In genomic region chr2:20424300-20425290, GRCh38 we compare ENCODE assay signal across 8 cellular contexts. TPM values are rescaled to one million over a fixed set of nuclear protein-coding genes. Genes with fewer than 3 reads are reported as not detected.
DNase-seq lines count a peak whose midpoint lies in the region; ATAC-seq, FAIRE-seq and TF ChIP-seq lines count a peak whose summit lies in the region.

No MANE protein-coding gene starts in this region.

- FAIRE-seq in keratinocyte (lab: Jason Lieb, UNC), result no peak

- no peaks in the 10 kb centered on the region for H3K9me3 ChIP-seq in keratinocyte (ENCODE audit: control insufficient read depth, low read depth, low read length)
- no peaks in the 10 kb centered on the region for H3K9me3 ChIP-seq in stomach smooth muscle (ENCODE audit: control insufficient read depth in 2 of 2, low read length in 2 of 2)

- TF ChIP-seq CTCF in GM12875 (IDR thresholded peaks at IDR 0.05; ENCODE audit: borderline replicate concordance, insufficient read depth, low read depth, low read length) (no peak), keratinocyte (optimal IDR thresholded peaks at IDR 0.05 in 1 of 3, IDR thresholded peaks at IDR 0.05 in 1 of 3, conservative IDR thresholded peaks at IDR 0.05 in 1 of 3; ENCODE audit: extremely low read depth in 1 of 3, insufficient read depth in 2 of 3, low read length in 3 of 3) (no peak)

- H3K4me2 ChIP-seq in keratinocyte (ENCODE audit: control insufficient read depth, extremely low read depth, insufficient read depth, low read depth, low read length), result peak overlapping the region; percentile 8

- no peaks in the 10 kb centered on the region for H3K9me1 ChIP-seq in keratinocyte (ENCODE audit: control insufficient read depth, extremely low read depth, insufficient read depth, low read length)

- no peaks in the 10 kb centered on the region for H4K20me1 ChIP-seq in keratinocyte (ENCODE audit: control insufficient read depth, extremely low read depth, insufficient read depth, low read length)

- no peaks in the 10 kb centered on the region for H3K27me3 Mint-ChIP-seq in activated naive CD8-positive, alpha-beta T cell treated with anti-CD3 and anti-CD28 coated beads for 36 hours

- peak overlapping the region; percentile 50 for H3K27ac Mint-ChIP-seq in activated naive CD8-positive, alpha-beta T cell treated with anti-CD3 and anti-CD28 coated beads for 36 hours

- H3K36me3 Mint-ChIP-seq in activated naive CD8-positive, alpha-beta T cell treated with anti-CD3 and anti-CD28 coated beads for 36 hours, result no peaks in the 10 kb centered on the region

- no peaks in the 10 kb centered on the region for H3K36me3 ChIP-seq in keratinocyte (ENCODE audit: control insufficient read depth in 2 of 2, extremely low read depth in 1 of 2, insufficient read depth in 2 of 2, low read length in 2 of 2)
- no peaks in the 10 kb centered on the region for H3K36me3 ChIP-seq in stomach smooth muscle (ENCODE audit: control insufficient read depth in 2 of 2, insufficient read depth in 2 of 2, low read length in 2 of 2)

- peak; percentile 67 for ATAC-seq in GM21737 (IDR thresholded peaks at IDR 0.05; ENCODE audit: unreplicated experiment)

- H2AFZ ChIP-seq in keratinocyte (ENCODE audit: control insufficient read depth, low read length), result no peak overlapping the region

- dilution Hi-C loops in keratinocyte (cut with MboI; ENCODE audit: extremely low pct_ligation_motif_present, low sequenced_read_pairs), result no loop called here

- peaks cover 13% of the 10 kb centered on the region for H3K4me1 Mint-ChIP-seq in activated naive CD8-positive, alpha-beta T cell treated with anti-CD3 and anti-CD28 coated beads for 36 hours

- H3K27me3 ChIP-seq in keratinocyte (ENCODE audit: control insufficient read depth, extremely low read depth, insufficient read depth, low read length) (no peaks in the 10 kb centered on the region), stomach smooth muscle (ENCODE audit: control insufficient read depth in 1 of 2, insufficient read depth in 2 of 2, low read length in 2 of 2) (no peaks in the 10 kb centered on the region)

- H3K27ac ChIP-seq in keratinocyte (ENCODE audit: control insufficient read depth, insufficient read depth, low read length), result no peak overlapping the region
- H3K27ac ChIP-seq in stomach smooth muscle (ENCODE audit: low read length), result peak overlapping the region; percentile 49

- H3K4me3 ChIP-seq in GM12875 (ENCODE audit: low read depth, low read length) (peak overlapping the region; percentile 12), keratinocyte (ENCODE audit: control insufficient read depth in 2 of 3, extremely low read depth in 1 of 3, insufficient read depth in 2 of 3, low read depth in 1 of 3, low read length in 3 of 3) (no peak overlapping the region), stomach smooth muscle (ENCODE audit: low read length in 2 of 2) (no peak overlapping the region)

- no peaks in the 10 kb centered on the region for H3K9me3 Mint-ChIP-seq in activated naive CD8-positive, alpha-beta T cell treated with anti-CD3 and anti-CD28 coated beads for 36 hours

- no peak overlapping the region for H3K9ac ChIP-seq in keratinocyte (ENCODE audit: control insufficient read depth, extremely low read depth, insufficient read depth, low read length)
- H3K9ac ChIP-seq in stomach smooth muscle (ENCODE audit: low read length in 2 of 2), result peak overlapping the region in 1 of 2 donors; percentile 43

- peaks cover 32% of the 10 kb centered on the region for H3K4me1 ChIP-seq in keratinocyte (ENCODE audit: control insufficient read depth, extremely low read depth, insufficient read depth, low read length)
- peaks cover 36% of the 10 kb centered on the region for H3K4me1 ChIP-seq in stomach smooth muscle (ENCODE audit: control insufficient read depth, insufficient read depth, low read length)

- no peaks in the 10 kb centered on the region for H3K79me2 ChIP-seq in keratinocyte (ENCODE audit: control insufficient read depth, insufficient read depth, low read length)

- H3K4me3 Mint-ChIP-seq in activated naive CD8-positive, alpha-beta T cell treated with anti-CD3 and anti-CD28 coated beads for 36 hours, result no peak overlapping the region

- peak; percentile 69 for DNase-seq in KG1 (lab: John Stamatoyannopoulos, UW)
- peak; percentile 10 for DNase-seq in activated naive CD8-positive, alpha-beta T cell treated with anti-CD3 and anti-CD28 coated beads for 36 hours
- DNase-seq in keratinocyte (ENCODE audit: low read depth, low spot score), result no peak
- DNase-seq in activated gamma-delta T cell (lab: John Stamatoyannopoulos, UW), result no peak
- no peak for DNase-seq in DMS53 (lab: John Stamatoyannopoulos, UW)

RNA-seq across cellular contexts. Expression of gene RHOB, which starts 22.3 kb away (rescaled TPM):
- total RNA-seq in activated naive CD8-positive, alpha-beta T cell treated with anti-CD3 and anti-CD28 coated beads for 36 hours, result 10 to 100 TPM; 13.4 to 13.7 TPM
- polyA plus RNA-seq in keratinocyte, result 23.6 to 28.3 TPM (median 25.3 TPM) in 3 replicates
- 11.8 TPM for polyA plus RNA-seq in keratinocyte (2011; ENCODE audit: low read depth)
- polyA plus RNA-seq in keratinocyte (2011; cell fraction: cytosol; rRNA removed), result 28.6 and 40.6 TPM in 2 replicates
- 63.1 and 77.2 TPM in 2 replicates for polyA plus RNA-seq in keratinocyte (2011; cell fraction: nucleus; rRNA removed)
- polyA plus RNA-seq in keratinocyte (2012; ENCODE audit: low replicate concordance), result 33.7 and 39.0 TPM in 2 replicates
- 10.1 to 14.7 TPM (median 11.8 TPM) in 3 replicates for polyA minus RNA-seq in keratinocyte
- 58.5 TPM for polyA minus RNA-seq in keratinocyte (2011; cell fraction: cytosol; rRNA and poly(A)+ RNA removed)
- polyA minus RNA-seq in keratinocyte (2011; cell fraction: nucleus; rRNA and poly(A)+ RNA removed), result 48.5 and 52.4 TPM in 2 replicates

Comparison
In these comparisons a context has a peak if more than half of its experiments do, and no peak if none do; other contexts are left out.
1. DNase-seq: peak in KG1 (single experiment) and activated naive CD8-positive, alpha-beta T cell treated with anti-CD3 and anti-CD28 coated beads for 36 hours (single experiment); none in keratinocyte (single experiment), activated gamma-delta T cell (single experiment) and DMS53 (single experiment).